Comparison of ENCODE assay signal across 8 cellular contexts in the genomic region with DNA sequence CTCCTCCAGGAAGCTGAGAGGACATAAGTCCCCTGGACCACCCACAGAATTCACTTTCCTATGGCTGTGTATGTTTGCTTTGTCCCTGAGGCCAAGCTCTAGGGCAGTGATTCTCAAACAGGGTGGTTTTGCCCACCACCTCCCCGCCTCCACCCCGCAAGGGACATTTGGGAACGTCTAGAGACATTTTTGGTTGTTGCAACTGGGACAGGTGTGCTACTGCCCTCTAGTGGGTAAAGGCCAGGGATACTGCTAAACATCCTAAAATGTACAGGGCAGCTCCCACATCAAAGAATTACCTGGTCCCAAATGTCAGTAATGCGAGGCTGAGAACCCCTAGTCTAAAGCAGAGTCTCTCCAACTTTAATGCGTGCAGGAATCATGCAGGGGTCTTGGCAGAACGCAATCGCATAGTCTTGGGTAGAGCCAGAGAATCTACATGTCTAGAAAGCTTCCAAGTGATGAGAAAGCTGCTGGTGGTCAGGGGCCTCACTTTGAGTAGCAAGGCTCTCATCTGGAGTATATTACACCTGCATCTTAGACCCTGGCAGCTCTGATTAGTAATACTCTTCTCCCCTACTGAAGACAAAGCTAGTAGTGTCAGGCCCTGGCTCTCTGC. TPM values are rescaled to one million over a fixed set of nuclear protein-coding genes. Genes with fewer than 3 reads are reported as not detected.
DNase-seq lines count a peak whose midpoint lies in the region; ATAC-seq, FAIRE-seq and TF ChIP-seq lines count a peak whose summit lies in the region.

No MANE protein-coding gene starts in this region.

- TF ChIP-seq POLR2A in A549 (IDR thresholded peaks at IDR 0.05; ENCODE audit: low read length) (no peak), GM18505 (IDR thresholded peaks at IDR 0.05; ENCODE audit: borderline replicate concordance, extremely low read depth, insufficient read depth, insufficient read length) (no peak)

- POLR2A ChIA-PET in A549 (lab: Yijun Ruan, JAX), result interaction anchor here (0.7 to 1.8 kb wide), 2 partner anchors 52 to 198 kb away, joined by 3 to 5 read pairs; no protein-coding TSS in a partner anchor

- peak; percentile 74 to 83 for TF ChIP-seq RAD21 in A549 (conservative IDR thresholded peaks at IDR 0.05 in 1 of 2, IDR thresholded peaks at IDR 0.05 in 1 of 2)

- no peak for FAIRE-seq in A549 (lab: Jason Lieb, UNC)

- ATAC-seq in A549, result peak; percentile 58 to 81; a peak in 5 of 6 replicates
- peak; percentile 46 for ATAC-seq in stimulated activated effector memory CD8-positive, alpha-beta T cell treated with anti-CD3 and anti-CD28 coated beads, Interleukin-12 subunit alpha, Interleukin-12 subunit beta, amount 100 ng/mL, for 72 hours
- ATAC-seq in GM18505 (IDR thresholded peaks at IDR 0.05; ENCODE audit: unreplicated experiment), result no peak

- CTCF ChIA-PET in A549 (lab: Yijun Ruan, JAX), result interaction anchor here (0.8 to 8.8 kb wide), 49 partner anchors 9 to 919 kb away, joined by 3 to 197 read pairs (median 5); a partner anchor contains a TSS

- H3K27ac Mint-ChIP-seq in activated CD4-positive, alpha-beta T cell treated with anti-CD3 and anti-CD28 coated beads, Interleukin-2, amount 10 ng/mL, durations not matched to agents 24 days and 14 days, result no peak overlapping the region
- H3K27ac Mint-ChIP-seq in stimulated activated effector memory CD8-positive, alpha-beta T cell treated with anti-CD3 and anti-CD28 coated beads, Interleukin-12 subunit alpha, Interleukin-12 subunit beta, amount 100 ng/mL, for 72 hours, result peak overlapping the region; percentile 32

- H3K27ac ChIP-seq in A549, result no peak overlapping the region

- H3K4me3 ChIP-seq in A549, result no peak overlapping the region

- H3K4me1 ChIP-seq in A549, result no peaks in the 10 kb centered on the region

- no peaks in the 10 kb centered on the region for H3K9me3 ChIP-seq in A549

- DNase-seq in A549 (ENCODE audit: low read depth in 1 of 2, low spot score in 1 of 2) (peak; percentile 55 to 61), NCI-H446 (lab: John Stamatoyannopoulos, UW) (peak; percentile 53 to 72), dermis blood vessel endothelial cell (peak; percentile 76), lung microvascular endothelial cell (ENCODE audit: low read depth in 2 of 2) (peak; percentile 59 to 73)
- peak; percentile 88 for DNase-seq in activated CD4-positive, alpha-beta T cell treated with anti-CD3 and anti-CD28 coated beads, Interleukin-2, amount 10 ng/mL, durations not matched to agents 24 days and 14 days
- DNase-seq in stimulated activated effector memory CD8-positive, alpha-beta T cell treated with anti-CD3 and anti-CD28 coated beads, Interleukin-12 subunit alpha, Interleukin-12 subunit beta, amount 100 ng/mL, for 72 hours (ENCODE audit: low spot score in 2 of 2), result peak; percentile 43 to 76

- TF ChIP-seq EP300 in A549 (IDR thresholded peaks at IDR 0.05), result no peak

- H3K36me3 Mint-ChIP-seq in activated CD4-positive, alpha-beta T cell treated with anti-CD3 and anti-CD28 coated beads, Interleukin-2, amount 10 ng/mL, durations not matched to agents 24 days and 14 days (ENCODE audit: low read depth), result no peaks in the 10 kb centered on the region
- H3K36me3 Mint-ChIP-seq in stimulated activated effector memory CD8-positive, alpha-beta T cell treated with anti-CD3 and anti-CD28 coated beads, Interleukin-12 subunit alpha, Interleukin-12 subunit beta, amount 100 ng/mL, for 72 hours, result peaks cover 14% of the 10 kb centered on the region

- no peaks in the 10 kb centered on the region for H3K9me3 Mint-ChIP-seq in activated CD4-positive, alpha-beta T cell treated with anti-CD3 and anti-CD28 coated beads, Interleukin-2, amount 10 ng/mL, durations not matched to agents 24 days and 14 days
- no peaks in the 10 kb centered on the region for H3K9me3 Mint-ChIP-seq in stimulated activated effector memory CD8-positive, alpha-beta T cell treated with anti-CD3 and anti-CD28 coated beads, Interleukin-12 subunit alpha, Interleukin-12 subunit beta, amount 100 ng/mL, for 72 hours

- peaks cover 5% of the 10 kb centered on the region for H3K4me1 Mint-ChIP-seq in activated CD4-positive, alpha-beta T cell treated with anti-CD3 and anti-CD28 coated beads, Interleukin-2, amount 10 ng/mL, durations not matched to agents 24 days and 14 days
- peaks cover 14% of the 10 kb centered on the region for H3K4me1 Mint-ChIP-seq in stimulated activated effector memory CD8-positive, alpha-beta T cell treated with anti-CD3 and anti-CD28 coated beads, Interleukin-12 subunit alpha, Interleukin-12 subunit beta, amount 100 ng/mL, for 72 hours

- peak; percentile 90 for TF ChIP-seq CTCF in A549 (IDR thresholded peaks at IDR 0.05)
- TF ChIP-seq CTCF in GM12873 (IDR thresholded peaks at IDR 0.05; ENCODE audit: insufficient read depth, low read depth, low read length, missing control alignments), result peak; percentile 85

- H3K4me3 Mint-ChIP-seq in activated CD4-positive, alpha-beta T cell treated with anti-CD3 and anti-CD28 coated beads, Interleukin-2, amount 10 ng/mL, durations not matched to agents 24 days and 14 days, result no peak overlapping the region
- H3K4me3 Mint-ChIP-seq in stimulated activated effector memory CD8-positive, alpha-beta T cell treated with anti-CD3 and anti-CD28 coated beads, Interleukin-12 subunit alpha, Interleukin-12 subunit beta, amount 100 ng/mL, for 72 hours, result no peak overlapping the region

- no peak overlapping the region for H3K4me2 ChIP-seq in A549

- intact Hi-C loops in activated CD4-positive, alpha-beta T cell treated with anti-CD3 and anti-CD28 coated beads, Interleukin-2, amount 10 ng/mL, durations not matched to agents 24 days and 14 days (cut with micrococcal nuclease), result loop anchor here (1.0 to 5.0 kb wide), 4 partner anchors 52 to 196 kb away; a partner anchor contains a TSS

- 0% methylated on average over 4 of the region's 7 CpGs for WGBS in A549 (ENCODE audit: missing lambda C conversion rate)

- H3K27me3 Mint-ChIP-seq in activated CD4-positive, alpha-beta T cell treated with anti-CD3 and anti-CD28 coated beads, Interleukin-2, amount 10 ng/mL, durations not matched to agents 24 days and 14 days, result peaks cover 33% of the 10 kb centered on the region

TF ChIP-seq in A549, 52 proteins besides CTCF, POLR2A, EP300 and RAD21:
- no peak for TF ChIP-seq RCOR1 (IDR thresholded peaks at IDR 0.05; ENCODE audit: low read depth, low read length)
- TF ChIP-seq NFE2L2 (conservative IDR thresholded peaks at IDR 0.05; ENCODE audit: low read length), result no peak
- TF ChIP-seq BHLHE40 (IDR thresholded peaks at IDR 0.05; ENCODE audit: low read depth, low read length), result no peak
- no peak for TF ChIP-seq ESRRA (IDR thresholded peaks at IDR 0.05; ENCODE audit: borderline replicate concordance, low read length)
- TF ChIP-seq SMC3 (IDR thresholded peaks at IDR 0.05), result peak; percentile 82

RNA-seq across cellular contexts. Expression of a gene that starts 5.1 kb away (rescaled TPM):
- not detected in 2 replicates for polyA plus RNA-seq in A549 (2011; rRNA removed)
- not detected in 2 replicates for polyA plus RNA-seq in A549 (2012; cell fraction: cytosol; rRNA removed)
- polyA plus RNA-seq in A549 (2012; cell fraction: nucleus; rRNA removed), result not detected in 2 replicates
- polyA plus RNA-seq in A549 (2017; fragmentation: RNase III; extraction: RNeasy Plus Mini Kit Qiagen cat#74134 plus additional on column Dnase treatment), result not detected in 3 replicates
- not detected in 2 replicates for polyA minus RNA-seq in A549 (2011; rRNA and poly(A)+ RNA removed)
- 0.30 and 0.47 TPM in 2 replicates for total RNA-seq in activated CD4-positive, alpha-beta T cell treated with anti-CD3 and anti-CD28 coated beads, Interleukin-2, amount 10 ng/mL, durations not matched to agents 24 days and 14 days
- total RNA-seq in dermis blood vessel endothelial cell, result 0.33 and 0.68 TPM in 2 replicates
- total RNA-seq in lung microvascular endothelial cell, result under 0.01 and 0.40 TPM in 2 replicates

RNA-seq across cellular contexts. Expression of a gene that starts 19.1 kb away (rescaled TPM):
- polyA plus RNA-seq in A549 (2011; rRNA removed) (not detected in 2 replicates), A549 (2017; fragmentation: RNase III; extraction: RNeasy Plus Mini Kit Qiagen cat#74134 plus additional on column Dnase treatment) (not detected in 3 replicates)
- not detected in 2 replicates for polyA plus RNA-seq in A549 (2012; cell fraction: cytosol; rRNA removed)
- not detected in 2 replicates for polyA plus RNA-seq in A549 (2012; cell fraction: nucleus; rRNA removed)
- polyA minus RNA-seq in A549 (2011; rRNA and poly(A)+ RNA removed), result not detected in 2 replicates
- total RNA-seq in activated CD4-positive, alpha-beta T cell treated with anti-CD3 and anti-CD28 coated beads, Interleukin-2, amount 10 ng/mL, durations not matched to agents 24 days and 14 days, result not detected in 2 replicates
- total RNA-seq in dermis blood vessel endothelial cell (not detected in 2 replicates), lung microvascular endothelial cell (not detected in 2 replicates)

RNA-seq across cellular contexts. Expression of a gene that starts 28.4 kb away (rescaled TPM):
- polyA plus RNA-seq in A549 (2011; rRNA removed) (not detected in 2 replicates), A549 (2017; fragmentation: RNase III; extraction: RNeasy Plus Mini Kit Qiagen cat#74134 plus additional on column Dnase treatment) (not detected in 3 replicates)
- polyA plus RNA-seq in A549 (2012; cell fraction: cytosol; rRNA removed), result not detected in 2 replicates
- polyA plus RNA-seq in A549 (2012; cell fraction: nucleus; rRNA removed), result not detected in 2 replicates
- polyA minus RNA-seq in A549 (2011; rRNA and poly(A)+ RNA removed), result not detected in 2 replicates
- total RNA-seq in activated CD4-positive, alpha-beta T cell treated with anti-CD3 and anti-CD28 coated beads, Interleukin-2, amount 10 ng/mL, durations not matched to agents 24 days and 14 days, result not detected in 2 replicates
- total RNA-seq in dermis blood vessel endothelial cell (not detected in 2 replicates), lung microvascular endothelial cell (not detected in 2 replicates)
